Comparison of ENCODE assay signal across 1 cellular context in genomic region chr2:168802825-168803726, GRCh38.
TF ChIP-seq lines count a peak whose summit lies in the region.

No MANE protein-coding gene starts in this region.

TF ChIP-seq in K562, 482 proteins besides CTCF, POLR2A, EP300 and RAD21 (continued from another document):
- TF ChIP-seq FOXP4 (CRISPR knock-in tag; IDR thresholded peaks at IDR 0.05; ENCODE audit: borderline replicate concordance) (no peak), POLR2AphosphoS5 (IDR thresholded peaks at IDR 0.05; ENCODE audit: control insufficient read depth, insufficient read depth, low read depth, low read length) (peak; percentile 67; the same call in 1 of the 2 replicates), RREB1 (CRISPR knock-in tag; IDR thresholded peaks at IDR 0.05) (0 out of 2 replicates have a peak, but pooled peaks have one; percentile 51), ZNF436 (CRISPR knock-in tag; IDR thresholded peaks at IDR 0.05) (no peak), MYC (IDR thresholded peaks at IDR 0.05; ENCODE audit: low read depth, low read length) (peak; percentile 74), MYC (CRISPR knock-in tag; IDR thresholded peaks at IDR 0.05; ENCODE audit: borderline replicate concordance, low read depth) (no peak), PTBP1 (IDR thresholded peaks at IDR 0.05; ENCODE audit: low read depth, low read length) (no peak), CBFA2T3 (IDR thresholded peaks at IDR 0.05) (peak; percentile 88)
